8 cellular contexts compared by ENCODE assay signal in the genomic region with DNA sequence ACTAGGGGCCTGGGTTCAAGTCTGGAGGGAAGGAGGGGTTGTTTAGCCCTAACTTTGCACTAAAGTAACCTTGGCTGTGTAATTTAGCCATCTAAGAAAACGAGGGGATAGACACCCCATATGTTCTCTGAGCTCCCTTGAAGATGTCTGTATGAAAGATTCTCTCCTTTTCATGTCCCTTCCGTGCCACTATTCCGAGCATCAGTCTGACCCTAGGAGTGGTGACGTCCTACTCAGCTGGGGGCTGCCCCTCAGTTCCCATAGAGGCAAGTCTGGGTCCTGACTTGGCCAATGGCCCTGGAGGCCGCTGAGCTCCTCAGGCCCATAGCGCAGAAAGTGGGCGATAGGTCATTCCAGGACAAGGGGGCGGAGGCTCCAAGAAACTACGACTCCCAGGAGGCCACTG. TPM values are rescaled to one million over a fixed set of nuclear protein-coding genes. Genes with fewer than 3 reads are reported as not detected.
A peak's percentile ranks its signal among the peaks of the same experiment; 100 is the strongest.
DNase-seq lines count a peak whose midpoint lies in the region; ATAC-seq, FAIRE-seq and TF ChIP-seq lines count a peak whose summit lies in the region.

No MANE protein-coding gene starts in this region.

- H3K4me1 Mint-ChIP-seq in GM23338, result peaks cover 37% of the 10 kb centered on the region

- H2AFZ ChIP-seq in GM23338, result peak overlapping the region; percentile 85

- peaks cover 6% of the 10 kb centered on the region for H3K27me3 Mint-ChIP-seq in GM23338 (ENCODE audit: insufficient read depth, low read depth, poor library complexity)

- peak; percentile 76 for ATAC-seq in GM23338

- peaks cover 35% of the 10 kb centered on the region for H3K79me2 ChIP-seq in GM23338 (replicated peaks; ENCODE audit: insufficient read depth)

- peak overlapping the region; percentile 88 for H3K27ac Mint-ChIP-seq in GM23338

- H3K27me3 ChIP-seq in GM23338 (ENCODE audit: insufficient read depth) (no peaks in the 10 kb centered on the region), skeletal muscle satellite cell (ENCODE audit: control insufficient read depth, insufficient read depth, low read length) (no peaks in the 10 kb centered on the region)

- no peaks in the 10 kb centered on the region for H3K9me2 ChIP-seq in GM23338 (ENCODE audit: insufficient read depth)

- no peaks in the 10 kb centered on the region for H3K9me3 Mint-ChIP-seq in GM23338

- H4K20me1 ChIP-seq in GM23338 (replicated peaks; ENCODE audit: insufficient read depth), result no peaks in the 10 kb centered on the region; the same call in 1 of the 2 replicates

- H3K4me3 ChIP-seq in GM23338, result peak overlapping the region; percentile 88
- peak overlapping the region; percentile 55 for H3K4me3 ChIP-seq in WI38 (ENCODE audit: low read depth, low read length)
- peak overlapping the region; percentile 69 for H3K4me3 ChIP-seq in skeletal muscle satellite cell (ENCODE audit: low read length)

- peaks cover 2% of the 10 kb centered on the region; the same call in 1 of the 3 replicates for H3K36me3 Mint-ChIP-seq in GM23338 (ENCODE audit: low read depth)

- peak overlapping the region; percentile 96 for H3K4me3 Mint-ChIP-seq in GM23338

- H3K9ac ChIP-seq in skeletal muscle satellite cell (ENCODE audit: low read depth, low read length), result peak overlapping the region; percentile 70

- no peaks in the 10 kb centered on the region; the same call in 1 of the 2 replicates for H3F3A ChIP-seq in GM23338 (replicated peaks; ENCODE audit: low read depth)

- H3K4me2 ChIP-seq in GM23338 (peak overlapping the region; percentile 75), skeletal muscle satellite cell (ENCODE audit: low read length) (peak overlapping the region; percentile 82)

- TF ChIP-seq CTCF in GM23338 (conservative IDR thresholded peaks at IDR 0.05; ENCODE audit: low read depth in 2 of 2), result no peak
- TF ChIP-seq CTCF in WI38 (IDR thresholded peaks at IDR 0.05; ENCODE audit: low read depth, low read length), result no peak
- no peak for TF ChIP-seq CTCF in GM20000 (IDR thresholded peaks at IDR 0.05; ENCODE audit: extremely low read depth, missing control alignments)

- no peaks in the 10 kb centered on the region for H3K9me3 ChIP-seq in skeletal muscle satellite cell (replicated peaks; ENCODE audit: low read length)

- H3K4me1 ChIP-seq in GM23338 (ENCODE audit: insufficient read depth) (peaks cover 30% of the 10 kb centered on the region), skeletal muscle satellite cell (ENCODE audit: control insufficient read depth, insufficient read depth, low read length) (peaks cover 28% of the 10 kb centered on the region)

- DNase-seq in GM23338 (ENCODE audit: low spot score) (no peak), frontal cortex (ENCODE audit: low spot score in 2 of 2) (peak; percentile 54 to 67), mesenteric fat pad (ENCODE audit: low spot score) (no peak), 8988T (no peak), GM20000 (ENCODE audit: low spot score) (no peak)
- no peak for DNase-seq in stimulated activated CD4-positive, alpha-beta T cell treated with anti-CD3 and anti-CD28 coated beads, Interleukin-4, amount 100 ng/mL, for 4 hours

- no peak for FAIRE-seq in frontal cortex (lab: Jason Lieb, UNC)

- no peak overlapping the region for H3K27ac ChIP-seq in GM23338 (ENCODE audit: low read depth)

- no peaks in the 10 kb centered on the region for H3K36me3 ChIP-seq in GM23338 (ENCODE audit: insufficient read depth)
- no peaks in the 10 kb centered on the region for H3K36me3 ChIP-seq in skeletal muscle satellite cell (ENCODE audit: insufficient read depth, low read length)

TF ChIP-seq in GM23338, 12 proteins besides CTCF, POLR2A, EP300 and RAD21:
- TF ChIP-seq POLR2AphosphoS5 (IDR thresholded peaks at IDR 0.05; ENCODE audit: low read depth), result peak; percentile 60
- TF ChIP-seq, protein P1, sequence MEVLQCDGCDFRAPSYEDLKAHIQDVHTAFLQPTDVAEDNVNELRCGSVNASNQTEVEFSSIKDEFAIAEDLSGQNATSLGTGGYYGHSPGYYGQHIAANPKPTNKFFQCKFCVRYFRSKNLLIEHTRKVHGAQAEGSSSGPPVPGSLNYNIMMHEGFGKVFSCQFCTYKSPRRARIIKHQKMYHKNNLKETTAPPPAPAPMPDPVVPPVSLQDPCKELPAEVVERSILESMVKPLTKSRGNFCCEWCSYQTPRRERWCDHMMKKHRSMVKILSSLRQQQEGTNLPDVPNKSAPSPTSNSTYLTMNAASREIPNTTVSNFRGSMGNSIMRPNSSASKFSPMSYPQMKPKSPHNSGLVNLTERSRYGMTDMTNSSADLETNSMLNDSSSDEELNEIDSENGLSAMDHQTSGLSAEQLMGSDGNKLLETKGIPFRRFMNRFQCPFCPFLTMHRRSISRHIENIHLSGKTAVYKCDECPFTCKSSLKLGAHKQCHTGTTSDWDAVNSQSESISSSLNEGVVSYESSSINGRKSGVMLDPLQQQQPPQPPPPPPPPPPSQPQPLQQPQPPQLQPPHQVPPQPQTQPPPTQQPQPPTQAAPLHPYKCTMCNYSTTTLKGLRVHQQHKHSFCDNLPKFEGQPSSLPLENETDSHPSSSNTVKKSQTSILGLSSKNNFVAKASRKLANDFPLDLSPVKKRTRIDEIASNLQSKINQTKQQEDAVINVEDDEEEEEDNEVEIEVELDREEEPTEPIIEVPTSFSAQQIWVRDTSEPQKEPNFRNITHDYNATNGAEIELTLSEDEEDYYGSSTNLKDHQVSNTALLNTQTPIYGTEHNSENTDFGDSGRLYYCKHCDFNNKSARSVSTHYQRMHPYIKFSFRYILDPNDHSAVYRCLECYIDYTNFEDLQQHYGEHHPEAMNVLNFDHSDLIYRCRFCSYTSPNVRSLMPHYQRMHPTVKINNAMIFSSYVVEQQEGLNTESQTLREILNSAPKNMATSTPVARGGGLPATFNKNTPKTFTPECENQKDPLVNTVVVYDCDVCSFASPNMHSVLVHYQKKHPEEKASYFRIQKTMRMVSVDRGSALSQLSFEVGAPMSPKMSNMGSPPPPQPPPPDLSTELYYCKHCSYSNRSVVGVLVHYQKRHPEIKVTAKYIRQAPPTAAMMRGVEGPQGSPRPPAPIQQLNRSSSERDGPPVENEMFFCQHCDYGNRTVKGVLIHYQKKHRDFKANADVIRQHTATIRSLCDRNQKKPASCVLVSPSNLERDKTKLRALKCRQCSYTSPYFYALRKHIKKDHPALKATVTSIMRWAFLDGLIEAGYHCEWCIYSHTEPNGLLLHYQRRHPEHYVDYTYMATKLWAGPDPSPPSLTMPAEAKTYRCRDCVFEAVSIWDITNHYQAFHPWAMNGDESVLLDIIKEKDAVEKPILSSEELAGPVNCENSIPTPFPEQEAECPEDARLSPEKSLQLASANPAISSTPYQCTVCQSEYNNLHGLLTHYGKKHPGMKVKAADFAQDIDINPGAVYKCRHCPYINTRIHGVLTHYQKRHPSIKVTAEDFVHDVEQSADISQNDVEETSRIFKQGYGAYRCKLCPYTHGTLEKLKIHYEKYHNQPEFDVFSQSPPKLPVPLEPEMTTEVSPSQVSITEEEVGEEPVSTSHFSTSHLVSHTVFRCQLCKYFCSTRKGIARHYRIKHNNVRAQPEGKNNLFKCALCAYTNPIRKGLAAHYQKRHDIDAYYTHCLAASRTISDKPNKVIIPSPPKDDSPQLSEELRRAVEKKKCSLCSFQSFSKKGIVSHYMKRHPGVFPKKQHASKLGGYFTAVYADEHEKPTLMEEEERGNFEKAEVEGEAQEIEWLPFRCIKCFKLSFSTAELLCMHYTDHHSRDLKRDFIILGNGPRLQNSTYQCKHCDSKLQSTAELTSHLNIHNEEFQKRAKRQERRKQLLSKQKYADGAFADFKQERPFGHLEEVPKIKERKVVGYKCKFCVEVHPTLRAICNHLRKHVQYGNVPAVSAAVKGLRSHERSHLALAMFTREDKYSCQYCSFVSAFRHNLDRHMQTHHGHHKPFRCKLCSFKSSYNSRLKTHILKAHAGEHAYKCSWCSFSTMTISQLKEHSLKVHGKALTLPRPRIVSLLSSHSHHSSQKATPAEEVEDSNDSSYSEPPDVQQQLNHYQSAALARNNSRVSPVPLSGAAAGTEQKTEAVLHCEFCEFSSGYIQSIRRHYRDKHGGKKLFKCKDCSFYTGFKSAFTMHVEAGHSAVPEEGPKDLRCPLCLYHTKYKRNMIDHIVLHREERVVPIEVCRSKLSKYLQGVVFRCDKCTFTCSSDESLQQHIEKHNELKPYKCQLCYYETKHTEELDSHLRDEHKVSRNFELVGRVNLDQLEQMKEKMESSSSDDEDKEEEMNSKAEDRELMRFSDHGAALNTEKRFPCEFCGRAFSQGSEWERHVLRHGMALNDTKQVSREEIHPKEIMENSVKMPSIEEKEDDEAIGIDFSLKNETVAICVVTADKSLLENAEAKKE (CRISPR knock-in tag; IDR thresholded peaks at IDR 0.05), result peak; percentile 66; the same call in 1 of the 2 replicates
- TF ChIP-seq, protein P2, sequence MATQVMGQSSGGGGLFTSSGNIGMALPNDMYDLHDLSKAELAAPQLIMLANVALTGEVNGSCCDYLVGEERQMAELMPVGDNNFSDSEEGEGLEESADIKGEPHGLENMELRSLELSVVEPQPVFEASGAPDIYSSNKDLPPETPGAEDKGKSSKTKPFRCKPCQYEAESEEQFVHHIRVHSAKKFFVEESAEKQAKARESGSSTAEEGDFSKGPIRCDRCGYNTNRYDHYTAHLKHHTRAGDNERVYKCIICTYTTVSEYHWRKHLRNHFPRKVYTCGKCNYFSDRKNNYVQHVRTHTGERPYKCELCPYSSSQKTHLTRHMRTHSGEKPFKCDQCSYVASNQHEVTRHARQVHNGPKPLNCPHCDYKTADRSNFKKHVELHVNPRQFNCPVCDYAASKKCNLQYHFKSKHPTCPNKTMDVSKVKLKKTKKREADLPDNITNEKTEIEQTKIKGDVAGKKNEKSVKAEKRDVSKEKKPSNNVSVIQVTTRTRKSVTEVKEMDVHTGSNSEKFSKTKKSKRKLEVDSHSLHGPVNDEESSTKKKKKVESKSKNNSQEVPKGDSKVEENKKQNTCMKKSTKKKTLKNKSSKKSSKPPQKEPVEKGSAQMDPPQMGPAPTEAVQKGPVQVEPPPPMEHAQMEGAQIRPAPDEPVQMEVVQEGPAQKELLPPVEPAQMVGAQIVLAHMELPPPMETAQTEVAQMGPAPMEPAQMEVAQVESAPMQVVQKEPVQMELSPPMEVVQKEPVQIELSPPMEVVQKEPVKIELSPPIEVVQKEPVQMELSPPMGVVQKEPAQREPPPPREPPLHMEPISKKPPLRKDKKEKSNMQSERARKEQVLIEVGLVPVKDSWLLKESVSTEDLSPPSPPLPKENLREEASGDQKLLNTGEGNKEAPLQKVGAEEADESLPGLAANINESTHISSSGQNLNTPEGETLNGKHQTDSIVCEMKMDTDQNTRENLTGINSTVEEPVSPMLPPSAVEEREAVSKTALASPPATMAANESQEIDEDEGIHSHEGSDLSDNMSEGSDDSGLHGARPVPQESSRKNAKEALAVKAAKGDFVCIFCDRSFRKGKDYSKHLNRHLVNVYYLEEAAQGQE (IDR thresholded peaks at IDR 0.05; ENCODE audit: unreplicated experiment), result no peak
TF ChIP-seq in GM23338: peak in this region for 2.

RNA-seq across cellular contexts. Expression of a gene that starts 0.8 kb away (rescaled TPM):
- 24.0 and 31.3 TPM in 2 replicates for total RNA-seq in GM23338 (2014; rRNA removed; shearing (Covaris generic))
- 11.4 and 12.2 TPM in 2 replicates for polyA plus RNA-seq in GM23338 (2016; fragmentation: Nextera tagmentation; extraction: Ambion mirVana)
- total RNA-seq in frontal cortex, result 4.9 TPM
- total RNA-seq in skeletal muscle satellite cell (2012; rRNA removed), result 11.4 and 13.4 TPM in 2 replicates
- total RNA-seq in mesenteric fat pad, result 16.3 TPM

Comparison
In these comparisons a context has a peak if more than half of its experiments do, and no peak if none do; other contexts are left out.
1. DNase-seq: peak in frontal cortex (2 of 2); none in GM23338 (single experiment), mesenteric fat pad (single experiment), 8988T (single experiment), stimulated activated CD4-positive, alpha-beta T cell treated with anti-CD3 and anti-CD28 coated beads, Interleukin-4, amount 100 ng/mL, for 4 hours (0 of 2) and GM20000 (single experiment).
2. Peak in every context shown above with its lines, with median percentiles within 50 percentile points of each other: H3K4me3 ChIP-seq.